Comparison of ENCODE assay signal across 17 cellular contexts in genomic region chr11:11860103-11860979, GRCh38. TPM values are rescaled to one million over a fixed set of nuclear protein-coding genes. Genes with fewer than 3 reads are reported as not detected.
DNase-seq lines count a peak whose midpoint lies in the region; ATAC-seq and TF ChIP-seq lines count a peak whose summit lies in the region.
"Had no signal": no experiment of that assay in that cellular context is flagged by ENCODE, and none has a peak within 500 bp of the region (broad histone marks: within the 10 kb centered on the region; RNA-seq: fewer than 3 reads in every experiment).

No MANE protein-coding gene starts in this region.

- H3K36me3 ChIP-seq in SJSA1: no peaks in the 10 kb centered on the region
- H3K36me3 ChIP-seq in OCI-LY7 (ENCODE audit: insufficient read depth, low read length): no peaks in the 10 kb centered on the region; the same call in 1 of the 2 replicates
- H3K36me3 ChIP-seq: SJCRH30 had no signal

- H3K4me1 ChIP-seq in SJSA1 (replicated peaks): peaks cover 43% of the 10 kb centered on the region
- peaks cover 8% of the 10 kb centered on the region for H3K4me1 ChIP-seq in OCI-LY7 (ENCODE audit: insufficient read depth, low read length, poor library complexity, severe bottlenecking)

- DNase-seq in activated CD4-positive, CD25-positive, alpha-beta regulatory T cell treated with anti-CD3 and anti-CD28 coated beads, Interleukin-2, amount 50 U/mL, for 72 hours: no peak
- DNase-seq in SJSA1 (ENCODE audit: low read depth in 1 of 2, low spot score in 2 of 2) (peak in 1 of 2 experiments; percentile 57), fibroblast of pulmonary artery (ENCODE audit: low read depth) (peak; percentile 61), OCI-LY7 (ENCODE audit: low spot score) (no peak)
- no peak for DNase-seq in stimulated activated effector memory CD8-positive, alpha-beta T cell treated with anti-CD3 and anti-CD28 coated beads, Interleukin-12 subunit alpha, Interleukin-12 subunit beta, amount 100 ng/mL, for 72 hours (ENCODE audit: low spot score in 2 of 2)
- DNase-seq: activated effector memory CD4-positive, alpha-beta T cell treated with anti-CD3 and anti-CD28 coated beads, Interleukin-2, amount 50 U/mL, for 16 hours; MM.1S; NCI-H2107; SJCRH30; stimulated activated naive CD8-positive, alpha-beta T cell treated with anti-CD3 and anti-CD28 coated beads, Interleukin-15, amount 100 ng/mL, for 72 hours had no signal

- CTCF ChIA-PET in OCI-LY7 (lab: Charles Lee; ENCODE audit: unreplicated experiment): no interaction called here

- peak overlapping the region; percentile 39 for H3K27ac ChIP-seq in SJSA1
- H3K27ac ChIP-seq in OCI-LY7 (ENCODE audit: low read depth, low read length, poor library complexity, severe bottlenecking): no peak overlapping the region
- H3K27ac ChIP-seq: 22Rv1, SJCRH30 had no signal

- no peak overlapping the region for H3K4me3 Mint-ChIP-seq in stimulated activated effector memory CD8-positive, alpha-beta T cell treated with anti-CD3 and anti-CD28 coated beads, Interleukin-12 subunit alpha, Interleukin-12 subunit beta, amount 100 ng/mL, for 72 hours
- H3K4me3 Mint-ChIP-seq: brain; neural crest cell; stimulated activated naive CD8-positive, alpha-beta T cell treated with anti-CD3 and anti-CD28 coated beads, Interleukin-15, amount 100 ng/mL, for 72 hours had no signal

- no peak for TF ChIP-seq CTCF in fibroblast of pulmonary artery (IDR thresholded peaks at IDR 0.05; ENCODE audit: low read length, missing control alignments)
- no peak for TF ChIP-seq CTCF in OCI-LY7 (conservative IDR thresholded peaks at IDR 0.05; ENCODE audit: low read length)

- no peaks in the 10 kb centered on the region for H3K9me3 Mint-ChIP-seq in stimulated activated effector memory CD8-positive, alpha-beta T cell treated with anti-CD3 and anti-CD28 coated beads, Interleukin-12 subunit alpha, Interleukin-12 subunit beta, amount 100 ng/mL, for 72 hours
- H3K9me3 Mint-ChIP-seq: neural crest cell; stimulated activated naive CD8-positive, alpha-beta T cell treated with anti-CD3 and anti-CD28 coated beads, Interleukin-15, amount 100 ng/mL, for 72 hours had no signal

- peak overlapping the region; percentile 76 for H3K27ac Mint-ChIP-seq in stimulated activated effector memory CD8-positive, alpha-beta T cell treated with anti-CD3 and anti-CD28 coated beads, Interleukin-12 subunit alpha, Interleukin-12 subunit beta, amount 100 ng/mL, for 72 hours

- no peak overlapping the region for H3K4me2 ChIP-seq in OCI-LY7 (ENCODE audit: low read length)

- intact Hi-C loops in OCI-LY7 (cut with micrococcal nuclease; ENCODE audit: unreplicated experiment): no loop called here

- no peaks in the 10 kb centered on the region for H3K36me3 Mint-ChIP-seq in stimulated activated effector memory CD8-positive, alpha-beta T cell treated with anti-CD3 and anti-CD28 coated beads, Interleukin-12 subunit alpha, Interleukin-12 subunit beta, amount 100 ng/mL, for 72 hours

- H3K4me1 Mint-ChIP-seq in stimulated activated effector memory CD8-positive, alpha-beta T cell treated with anti-CD3 and anti-CD28 coated beads, Interleukin-12 subunit alpha, Interleukin-12 subunit beta, amount 100 ng/mL, for 72 hours: peaks cover 55% of the 10 kb centered on the region

- H3K9me3 ChIP-seq in SJSA1 (replicated peaks) (no peaks in the 10 kb centered on the region), OCI-LY7 (ENCODE audit: low read length) (0 out of 2 replicates have a peak, but pooled peaks cover 4% of the 10 kb centered on the region)
- H3K9me3 ChIP-seq: SJCRH30 had no signal

- H3K9me2 ChIP-seq in OCI-LY7 (ENCODE audit: insufficient read depth, low read length): no peaks in the 10 kb centered on the region

- POLR2A ChIA-PET in OCI-LY7 (lab: Charles Lee): interaction anchor here (1.2 to 1.8 kb wide), 3 partner anchors 12 to 17 kb away, joined by 3 to 8 read pairs (median 6); no protein-coding TSS in a partner anchor

- H3K4me3 ChIP-seq in SJSA1 (no peak overlapping the region), fibroblast of pulmonary artery (replicated peaks; ENCODE audit: low read depth, low read length) (no peak overlapping the region), OCI-LY7 (ENCODE audit: low read depth, low read length, poor library complexity, severe bottlenecking) (no peak overlapping the region)
- H3K4me3 ChIP-seq: SJCRH30 had no signal

- no TSS peak for BruUV-seq in OCI-LY7 (replicated peaks; lab: Mats Ljungman, UMichigan)

- H3K79me2 ChIP-seq in OCI-LY7 (ENCODE audit: insufficient read depth, low read depth, low read length): peaks cover 98% of the 10 kb centered on the region

- H3K27me3 ChIP-seq in SJSA1 (replicated peaks): no peaks in the 10 kb centered on the region
- H3K27me3 ChIP-seq: SJCRH30 had no signal

- peak; percentile 48 to 59 for ATAC-seq in activated CD4-positive, CD25-positive, alpha-beta regulatory T cell treated with anti-CD3 and anti-CD28 coated beads, Interleukin-2, amount 50 U/mL, for 24 hours
- no peak for ATAC-seq in stimulated activated effector memory CD8-positive, alpha-beta T cell treated with anti-CD3 and anti-CD28 coated beads, Interleukin-12 subunit alpha, Interleukin-12 subunit beta, amount 100 ng/mL, for 72 hours
- ATAC-seq in HG03196 (IDR thresholded peaks at IDR 0.05; ENCODE audit: unreplicated experiment) (no peak), HG03442 (IDR thresholded peaks at IDR 0.05; ENCODE audit: unreplicated experiment) (no peak)
- ATAC-seq: sciatic nerve; stimulated activated naive CD8-positive, alpha-beta T cell treated with anti-CD3 and anti-CD28 coated beads, Interleukin-15, amount 100 ng/mL, for 72 hours had no signal

- no peak overlapping the region for H2AFZ ChIP-seq in OCI-LY7 (ENCODE audit: low read length)

- peaks cover 9% of the 10 kb centered on the region; the same call in 1 of the 2 replicates for H4K20me1 ChIP-seq in OCI-LY7 (ENCODE audit: insufficient read depth, low read length)

RNA-seq across cellular contexts. Expression of gene USP47, which starts 18.6 kb away (rescaled TPM):
- total RNA-seq in SJSA1 (2014; rRNA removed; shearing (Covaris generic)): 64.9 and 67.6 TPM in 2 replicates
- total RNA-seq in OCI-LY7 (2014; rRNA removed; shearing (Covaris generic)): 35.2 and 44.1 TPM in 2 replicates
- total RNA-seq in OCI-LY7 (2022): 39.4 and 42.2 TPM in 2 replicates

Comparison
In these comparisons a context has a peak if more than half of its experiments do, and no peak if none do; other contexts are left out.
1. ATAC-seq: peak in activated CD4-positive, CD25-positive, alpha-beta regulatory T cell treated with anti-CD3 and anti-CD28 coated beads, Interleukin-2, amount 50 U/mL, for 24 hours (2 of 2); none in stimulated activated effector memory CD8-positive, alpha-beta T cell treated with anti-CD3 and anti-CD28 coated beads, Interleukin-12 subunit alpha, Interleukin-12 subunit beta, amount 100 ng/mL, for 72 hours (single experiment), HG03196 (single experiment) and HG03442 (single experiment).